In the genomic region with DNA sequence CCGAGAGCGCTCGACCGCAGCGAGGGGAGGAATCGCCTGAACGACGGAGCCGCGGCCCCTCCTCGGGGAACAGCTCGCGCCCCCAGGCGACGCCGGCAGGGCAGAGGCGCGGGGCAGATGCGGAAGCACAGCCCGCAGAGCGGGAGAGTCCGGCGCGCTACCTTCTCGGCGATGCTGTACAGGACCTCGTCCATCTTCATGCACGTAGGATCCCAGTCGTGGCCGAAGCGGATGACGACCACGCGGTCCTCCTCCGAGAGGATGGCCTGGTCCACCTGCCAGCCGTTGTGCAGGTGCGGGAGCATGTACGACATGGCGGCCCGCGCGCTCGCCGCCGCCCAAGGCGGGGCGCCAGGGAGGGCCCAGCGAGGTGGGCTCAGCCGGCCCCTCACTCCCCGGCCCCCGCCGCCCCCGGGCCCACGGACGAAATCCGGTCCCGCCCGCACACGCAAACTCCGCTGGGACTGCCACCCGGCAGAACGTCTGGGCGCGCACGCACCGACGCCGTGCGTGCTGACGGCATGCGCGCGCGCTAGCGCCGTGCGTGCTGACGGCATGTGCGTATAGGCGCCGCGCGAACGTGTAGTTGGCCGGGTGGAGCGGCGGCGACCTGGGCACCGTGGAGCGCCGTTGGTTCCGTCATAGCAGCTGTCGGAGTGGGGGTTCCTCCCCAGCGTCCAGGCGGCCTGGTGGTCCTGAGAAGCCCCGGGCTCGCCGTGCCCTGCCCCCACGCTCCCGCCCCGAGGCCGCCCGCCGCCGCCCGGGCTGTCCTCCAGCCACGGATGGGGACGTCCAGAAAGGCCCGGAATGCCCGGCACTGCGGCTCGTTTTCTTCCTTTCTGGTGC, we compare ENCODE assay signal across 1 cellular context.
TF ChIP-seq lines count a peak whose summit lies in the region.

A gene with protein sequence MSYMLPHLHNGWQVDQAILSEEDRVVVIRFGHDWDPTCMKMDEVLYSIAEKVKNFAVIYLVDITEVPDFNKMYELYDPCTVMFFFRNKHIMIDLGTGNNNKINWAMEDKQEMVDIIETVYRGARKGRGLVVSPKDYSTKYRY (minus strand): TSS at position 485 of the 846 bp plus-strand sequence. CDS start 171 bp downstream, at position 314.

TF ChIP-seq in HepG2, 621 proteins besides CTCF, POLR2A, EP300 and RAD21 (continued from another document and continues in another):
- TF ChIP-seq, protein P1, sequence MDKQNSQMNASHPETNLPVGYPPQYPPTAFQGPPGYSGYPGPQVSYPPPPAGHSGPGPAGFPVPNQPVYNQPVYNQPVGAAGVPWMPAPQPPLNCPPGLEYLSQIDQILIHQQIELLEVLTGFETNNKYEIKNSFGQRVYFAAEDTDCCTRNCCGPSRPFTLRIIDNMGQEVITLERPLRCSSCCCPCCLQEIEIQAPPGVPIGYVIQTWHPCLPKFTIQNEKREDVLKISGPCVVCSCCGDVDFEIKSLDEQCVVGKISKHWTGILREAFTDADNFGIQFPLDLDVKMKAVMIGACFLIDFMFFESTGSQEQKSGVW (CRISPR knock-in tag; IDR thresholded peaks at IDR 0.05; ENCODE audit: borderline replicate concordance) = 0 out of 2 replicates have a peak, but pooled peaks have one; percentile 51
- TF ChIP-seq, protein P2, sequence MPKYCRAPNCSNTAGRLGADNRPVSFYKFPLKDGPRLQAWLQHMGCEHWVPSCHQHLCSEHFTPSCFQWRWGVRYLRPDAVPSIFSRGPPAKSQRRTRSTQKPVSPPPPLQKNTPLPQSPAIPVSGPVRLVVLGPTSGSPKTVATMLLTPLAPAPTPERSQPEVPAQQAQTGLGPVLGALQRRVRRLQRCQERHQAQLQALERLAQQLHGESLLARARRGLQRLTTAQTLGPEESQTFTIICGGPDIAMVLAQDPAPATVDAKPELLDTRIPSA (CRISPR knock-in tag; IDR thresholded peaks at IDR 0.05; ENCODE audit: borderline replicate concordance) = 0 out of 2 replicates have a peak, but pooled peaks have one; percentile 68
- peak; percentile 91 for TF ChIP-seq SAP130 (CRISPR knock-in tag; IDR thresholded peaks at IDR 0.05; ENCODE audit: low read depth)
- TF ChIP-seq CCDC6 (CRISPR knock-in tag; IDR thresholded peaks at IDR 0.05) = peak; percentile 91
- TF ChIP-seq, protein P3, sequence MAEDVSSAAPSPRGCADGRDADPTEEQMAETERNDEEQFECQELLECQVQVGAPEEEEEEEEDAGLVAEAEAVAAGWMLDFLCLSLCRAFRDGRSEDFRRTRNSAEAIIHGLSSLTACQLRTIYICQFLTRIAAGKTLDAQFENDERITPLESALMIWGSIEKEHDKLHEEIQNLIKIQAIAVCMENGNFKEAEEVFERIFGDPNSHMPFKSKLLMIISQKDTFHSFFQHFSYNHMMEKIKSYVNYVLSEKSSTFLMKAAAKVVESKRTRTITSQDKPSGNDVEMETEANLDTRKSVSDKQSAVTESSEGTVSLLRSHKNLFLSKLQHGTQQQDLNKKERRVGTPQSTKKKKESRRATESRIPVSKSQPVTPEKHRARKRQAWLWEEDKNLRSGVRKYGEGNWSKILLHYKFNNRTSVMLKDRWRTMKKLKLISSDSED (CRISPR knock-in tag; IDR thresholded peaks at IDR 0.05) = no peak
- peak; percentile 72; the same call in 1 of the 2 replicates for TF ChIP-seq ZNF670 (CRISPR knock-in tag; IDR thresholded peaks at IDR 0.05; ENCODE audit: borderline replicate concordance)
- peak; percentile 97 for TF ChIP-seq HOXA3 (CRISPR knock-in tag; IDR thresholded peaks at IDR 0.05)
- TF ChIP-seq KMT2A (CRISPR knock-in tag; IDR thresholded peaks at IDR 0.05) = peak; percentile 84; the same call in 1 of the 2 replicates
- TF ChIP-seq, protein P4, sequence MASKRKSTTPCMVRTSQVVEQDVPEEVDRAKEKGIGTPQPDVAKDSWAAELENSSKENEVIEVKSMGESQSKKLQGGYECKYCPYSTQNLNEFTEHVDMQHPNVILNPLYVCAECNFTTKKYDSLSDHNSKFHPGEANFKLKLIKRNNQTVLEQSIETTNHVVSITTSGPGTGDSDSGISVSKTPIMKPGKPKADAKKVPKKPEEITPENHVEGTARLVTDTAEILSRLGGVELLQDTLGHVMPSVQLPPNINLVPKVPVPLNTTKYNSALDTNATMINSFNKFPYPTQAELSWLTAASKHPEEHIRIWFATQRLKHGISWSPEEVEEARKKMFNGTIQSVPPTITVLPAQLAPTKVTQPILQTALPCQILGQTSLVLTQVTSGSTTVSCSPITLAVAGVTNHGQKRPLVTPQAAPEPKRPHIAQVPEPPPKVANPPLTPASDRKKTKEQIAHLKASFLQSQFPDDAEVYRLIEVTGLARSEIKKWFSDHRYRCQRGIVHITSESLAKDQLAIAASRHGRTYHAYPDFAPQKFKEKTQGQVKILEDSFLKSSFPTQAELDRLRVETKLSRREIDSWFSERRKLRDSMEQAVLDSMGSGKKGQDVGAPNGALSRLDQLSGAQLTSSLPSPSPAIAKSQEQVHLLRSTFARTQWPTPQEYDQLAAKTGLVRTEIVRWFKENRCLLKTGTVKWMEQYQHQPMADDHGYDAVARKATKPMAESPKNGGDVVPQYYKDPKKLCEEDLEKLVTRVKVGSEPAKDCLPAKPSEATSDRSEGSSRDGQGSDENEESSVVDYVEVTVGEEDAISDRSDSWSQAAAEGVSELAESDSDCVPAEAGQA (IDR thresholded peaks at IDR 0.05; ENCODE audit: low read depth) = peak; percentile 81
- TF ChIP-seq, protein P4 (CRISPR knock-in tag; IDR thresholded peaks at IDR 0.05; ENCODE audit: borderline replicate concordance) = no peak
- TF ChIP-seq ZNF891 (CRISPR knock-in tag; IDR thresholded peaks at IDR 0.05) = peak; percentile 73; the same call in 1 of the 2 replicates
- peak; percentile 90 for TF ChIP-seq ZFX (CRISPR knock-in tag; IDR thresholded peaks at IDR 0.05; ENCODE audit: low read depth)
- TF ChIP-seq, protein P5, sequence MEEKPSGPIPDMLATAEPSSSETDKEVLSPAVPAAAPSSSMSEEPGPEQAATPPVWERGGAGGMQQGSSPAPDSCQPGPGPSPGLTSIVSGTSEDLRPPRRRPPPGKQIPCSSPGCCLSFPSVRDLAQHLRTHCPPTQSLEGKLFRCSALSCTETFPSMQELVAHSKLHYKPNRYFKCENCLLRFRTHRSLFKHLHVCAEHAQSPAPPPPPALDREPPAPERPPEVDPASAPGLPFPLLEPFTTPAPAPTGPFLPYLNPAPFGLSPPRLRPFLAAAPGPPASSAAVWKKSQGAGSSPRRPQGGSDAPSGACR (CRISPR knock-in tag; IDR thresholded peaks at IDR 0.05) = no peak
- peak; percentile 43; the same call in 1 of the 2 replicates for TF ChIP-seq KDM5A (IDR thresholded peaks at IDR 0.05; ENCODE audit: borderline replicate concordance, low read length)
- no peak; the same call in 1 of the 2 replicates for TF ChIP-seq MAF1 (CRISPR knock-in tag; IDR thresholded peaks at IDR 0.05; ENCODE audit: borderline replicate concordance)
- TF ChIP-seq MAFG (CRISPR knock-in tag; IDR thresholded peaks at IDR 0.05) = no peak
- no peak; the same call in 1 of the 2 replicates for TF ChIP-seq ZBTB7A (CRISPR knock-in tag; IDR thresholded peaks at IDR 0.05)
- TF ChIP-seq BHLHE40 (IDR thresholded peaks at IDR 0.05; ENCODE audit: low read length) = peak; percentile 52
- TF ChIP-seq SRY (CRISPR knock-in tag; IDR thresholded peaks at IDR 0.05) = peak; percentile 71; the same call in 1 of the 2 replicates
- TF ChIP-seq ZNF124 (CRISPR knock-in tag; IDR thresholded peaks at IDR 0.05) = peak; percentile 20; the same call in 1 of the 2 replicates
- no peak for TF ChIP-seq ZSCAN22 (CRISPR knock-in tag; IDR thresholded peaks at IDR 0.05)
- TF ChIP-seq PAX8 (CRISPR knock-in tag; IDR thresholded peaks at IDR 0.05; ENCODE audit: borderline replicate concordance) = peak; percentile 76; the same call in 1 of the 2 replicates
- peak; percentile 13; the same call in 1 of the 2 replicates for TF ChIP-seq AHR (CRISPR knock-in tag; IDR thresholded peaks at IDR 0.05)
- TF ChIP-seq, protein P6, sequence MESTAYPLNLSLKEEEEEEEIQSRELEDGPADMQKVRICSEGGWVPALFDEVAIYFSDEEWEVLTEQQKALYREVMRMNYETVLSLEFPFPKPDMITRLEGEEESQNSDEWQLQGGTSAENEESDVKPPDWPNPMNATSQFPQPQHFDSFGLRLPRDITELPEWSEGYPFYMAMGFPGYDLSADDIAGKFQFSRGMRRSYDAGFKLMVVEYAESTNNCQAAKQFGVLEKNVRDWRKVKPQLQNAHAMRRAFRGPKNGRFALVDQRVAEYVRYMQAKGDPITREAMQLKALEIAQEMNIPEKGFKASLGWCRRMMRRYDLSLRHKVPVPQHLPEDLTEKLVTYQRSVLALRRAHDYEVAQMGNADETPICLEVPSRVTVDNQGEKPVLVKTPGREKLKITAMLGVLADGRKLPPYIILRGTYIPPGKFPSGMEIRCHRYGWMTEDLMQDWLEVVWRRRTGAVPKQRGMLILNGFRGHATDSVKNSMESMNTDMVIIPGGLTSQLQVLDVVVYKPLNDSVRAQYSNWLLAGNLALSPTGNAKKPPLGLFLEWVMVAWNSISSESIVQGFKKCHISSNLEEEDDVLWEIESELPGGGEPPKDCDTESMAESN (CRISPR knock-in tag; conservative IDR thresholded peaks at IDR 0.05) = peak; percentile 76
- TF ChIP-seq, protein P7, sequence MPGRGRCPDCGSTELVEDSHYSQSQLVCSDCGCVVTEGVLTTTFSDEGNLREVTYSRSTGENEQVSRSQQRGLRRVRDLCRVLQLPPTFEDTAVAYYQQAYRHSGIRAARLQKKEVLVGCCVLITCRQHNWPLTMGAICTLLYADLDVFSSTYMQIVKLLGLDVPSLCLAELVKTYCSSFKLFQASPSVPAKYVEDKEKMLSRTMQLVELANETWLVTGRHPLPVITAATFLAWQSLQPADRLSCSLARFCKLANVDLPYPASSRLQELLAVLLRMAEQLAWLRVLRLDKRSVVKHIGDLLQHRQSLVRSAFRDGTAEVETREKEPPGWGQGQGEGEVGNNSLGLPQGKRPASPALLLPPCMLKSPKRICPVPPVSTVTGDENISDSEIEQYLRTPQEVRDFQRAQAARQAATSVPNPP (CRISPR knock-in tag; IDR thresholded peaks at IDR 0.05) = peak; percentile 76; the same call in 1 of the 2 replicates
- no peak for TF ChIP-seq KDM4B (CRISPR knock-in tag; IDR thresholded peaks at IDR 0.05)
- 0 out of 2 replicates have a peak, but pooled peaks have one; percentile 21 for TF ChIP-seq ZNF33B (CRISPR knock-in tag; IDR thresholded peaks at IDR 0.05)
- no peak for TF ChIP-seq ZNF724P (CRISPR knock-in tag; IDR thresholded peaks at IDR 0.05; ENCODE audit: borderline replicate concordance)
- TF ChIP-seq THYN1 (CRISPR knock-in tag; IDR thresholded peaks at IDR 0.05; ENCODE audit: borderline replicate concordance, low read depth) = no peak
- TF ChIP-seq MYC (CRISPR knock-in tag; IDR thresholded peaks at IDR 0.05; ENCODE audit: borderline replicate concordance) = peak; percentile 96
- TF ChIP-seq, protein P8, sequence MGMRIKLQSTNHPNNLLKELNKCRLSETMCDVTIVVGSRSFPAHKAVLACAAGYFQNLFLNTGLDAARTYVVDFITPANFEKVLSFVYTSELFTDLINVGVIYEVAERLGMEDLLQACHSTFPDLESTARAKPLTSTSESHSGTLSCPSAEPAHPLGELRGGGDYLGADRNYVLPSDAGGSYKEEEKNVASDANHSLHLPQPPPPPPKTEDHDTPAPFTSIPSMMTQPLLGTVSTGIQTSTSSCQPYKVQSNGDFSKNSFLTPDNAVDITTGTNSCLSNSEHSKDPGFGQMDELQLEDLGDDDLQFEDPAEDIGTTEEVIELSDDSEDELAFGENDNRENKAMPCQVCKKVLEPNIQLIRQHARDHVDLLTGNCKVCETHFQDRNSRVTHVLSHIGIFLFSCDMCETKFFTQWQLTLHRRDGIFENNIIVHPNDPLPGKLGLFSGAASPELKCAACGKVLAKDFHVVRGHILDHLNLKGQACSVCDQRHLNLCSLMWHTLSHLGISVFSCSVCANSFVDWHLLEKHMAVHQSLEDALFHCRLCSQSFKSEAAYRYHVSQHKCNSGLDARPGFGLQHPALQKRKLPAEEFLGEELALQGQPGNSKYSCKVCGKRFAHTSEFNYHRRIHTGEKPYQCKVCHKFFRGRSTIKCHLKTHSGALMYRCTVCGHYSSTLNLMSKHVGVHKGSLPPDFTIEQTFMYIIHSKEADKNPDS (CRISPR knock-in tag; IDR thresholded peaks at IDR 0.05) = peak; percentile 56; the same call in 1 of the 2 replicates
- peak; percentile 88 for TF ChIP-seq POLR2G (IDR thresholded peaks at IDR 0.05; ENCODE audit: low read depth, low read length)
- peak; percentile 80 for TF ChIP-seq ZMAT3 (CRISPR knock-in tag; conservative IDR thresholded peaks at IDR 0.05)
- TF ChIP-seq ZBTB21 (CRISPR knock-in tag; IDR thresholded peaks at IDR 0.05) = 0 out of 2 replicates have a peak, but pooled peaks have one; percentile 16
- peak; percentile 83; the same call in 1 of the 2 replicates for TF ChIP-seq HES4 (CRISPR knock-in tag; IDR thresholded peaks at IDR 0.05; ENCODE audit: borderline replicate concordance)
- peak; percentile 74; the same call in 1 of the 2 replicates for TF ChIP-seq SP4 (CRISPR knock-in tag; IDR thresholded peaks at IDR 0.05)
- TF ChIP-seq ATF1 (CRISPR knock-in tag; IDR thresholded peaks at IDR 0.05) = peak; percentile 68; the same call in 1 of the 2 replicates
- TF ChIP-seq, protein P9, sequence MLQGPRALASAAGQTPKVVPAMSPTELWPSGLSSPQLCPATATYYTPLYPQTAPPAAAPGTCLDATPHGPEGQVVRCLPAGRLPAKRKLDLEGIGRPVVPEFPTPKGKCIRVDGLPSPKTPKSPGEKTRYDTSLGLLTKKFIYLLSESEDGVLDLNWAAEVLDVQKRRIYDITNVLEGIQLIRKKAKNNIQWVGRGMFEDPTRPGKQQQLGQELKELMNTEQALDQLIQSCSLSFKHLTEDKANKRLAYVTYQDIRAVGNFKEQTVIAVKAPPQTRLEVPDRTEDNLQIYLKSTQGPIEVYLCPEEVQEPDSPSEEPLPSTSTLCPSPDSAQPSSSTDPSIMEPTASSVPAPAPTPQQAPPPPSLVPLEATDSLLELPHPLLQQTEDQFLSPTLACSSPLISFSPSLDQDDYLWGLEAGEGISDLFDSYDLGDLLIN (CRISPR knock-in tag; IDR thresholded peaks at IDR 0.05; ENCODE audit: borderline replicate concordance) = peak; percentile 92; the same call in 1 of the 2 replicates
- no peak; the same call in 1 of the 2 replicates for TF ChIP-seq ZNF12 (CRISPR knock-in tag; IDR thresholded peaks at IDR 0.05)
